Comparison of ENCODE assay signal across 11 cellular contexts in genomic region chr1:41152622-41153044, GRCh38.
DNase-seq lines count a peak whose midpoint lies in the region; ATAC-seq and TF ChIP-seq lines count a peak whose summit lies in the region.
"Had no signal": no experiment of that assay in that cellular context is flagged by ENCODE, and none has a peak within 500 bp of the region (broad histone marks: within the 10 kb centered on the region; RNA-seq: fewer than 3 reads in every experiment).

No MANE protein-coding gene starts in this region.

- H3K9ac ChIP-seq in PC-3 (ENCODE audit: low read length): peak overlapping the region; percentile 21; the same call in 1 of the 2 replicates

- no peaks in the 10 kb centered on the region for H4K20me1 ChIP-seq in PC-3 (ENCODE audit: low read length)

- no TSS peak for BruUV-seq in A673 (replicated peaks; lab: Mats Ljungman, UMichigan)
- BruUV-seq in PC-3 (replicated peaks; lab: Mats Ljungman, UMichigan): no TSS peak

- H3K9me3 Mint-ChIP-seq in natural killer cell treated with Interleukin-12 subunit alpha and Interleukin-12 subunit beta and Interleukin-15 and Interleukin-18, amount 100 ng/mL, for 72 hours: no peaks in the 10 kb centered on the region

- H3K27me3 ChIP-seq in A673 (replicated peaks; ENCODE audit: insufficient read depth, low read depth, low read length, poor library complexity) (no peaks in the 10 kb centered on the region), PC-3 (ENCODE audit: low read length) (no peaks in the 10 kb centered on the region), esophagus squamous epithelium (no peaks in the 10 kb centered on the region)

- H3K27me3 Mint-ChIP-seq in natural killer cell treated with Interleukin-12 subunit alpha and Interleukin-12 subunit beta and Interleukin-15 and Interleukin-18, amount 100 ng/mL, for 72 hours: no peaks in the 10 kb centered on the region
- H3K27me3 Mint-ChIP-seq: B cell, brain had no signal

- WGBS in esophagus squamous epithelium, 2 donors: 7 to 32% methylated on average over 1 of the region's 1 CpG

- CTCF ChIA-PET in A673 (lab: Charles Lee): no interaction called here
- CTCF ChIA-PET in PC-3 (lab: Charles Lee): no interaction called here

- H3K4me3 Mint-ChIP-seq in natural killer cell treated with Interleukin-12 subunit alpha and Interleukin-12 subunit beta and Interleukin-15 and Interleukin-18, amount 100 ng/mL, for 72 hours: no peak overlapping the region
- H3K4me3 Mint-ChIP-seq: B cell, brain had no signal

- peaks cover 19% of the 10 kb centered on the region for H3F3A ChIP-seq in PC-3 (ENCODE audit: low read length, unreplicated experiment)

- H3K4me1 ChIP-seq in A673 (ENCODE audit: insufficient read depth, low read length, poor library complexity, severe bottlenecking) (peaks cover 13% of the 10 kb centered on the region), PC-3 (ENCODE audit: insufficient read depth, low read length) (peaks cover 56% of the 10 kb centered on the region), esophagus squamous epithelium (peaks cover 9 to 24% (median 10%) of the 10 kb centered on the region in 3 donors), mucosa of descending colon (ENCODE audit: low read depth) (peaks cover 8% of the 10 kb centered on the region)

- peak; percentile 49 for DNase-seq in A673 (ENCODE audit: low spot score)
- peak; percentile 96 for DNase-seq in PC-3
- DNase-seq in esophagus squamous epithelium (lab: John Stamatoyannopoulos, UW): no peak
- no peak for DNase-seq in mucosa of descending colon
- no peak for DNase-seq in OCI-M2 (lab: John Stamatoyannopoulos, UW; ENCODE audit: unreplicated experiment)
- no peak for DNase-seq in natural killer cell treated with Interleukin-12 subunit alpha and Interleukin-12 subunit beta and Interleukin-15 and Interleukin-18, amount 100 ng/mL, for 72 hours (ENCODE audit: low spot score)
- no peak for DNase-seq in stimulated activated naive CD4-positive, alpha-beta T cell treated with Interleukin-2 at 50 U/mL for 16 hours (lab: John Stamatoyannopoulos, UW)
- DNase-seq: GOT3 had no signal

- H3K4me1 Mint-ChIP-seq in natural killer cell treated with Interleukin-12 subunit alpha and Interleukin-12 subunit beta and Interleukin-15 and Interleukin-18, amount 100 ng/mL, for 72 hours (ENCODE audit: low read depth in 2 of 2): no peaks in the 10 kb centered on the region
- H3K4me1 Mint-ChIP-seq: B cell, brain had no signal

- H3K79me2 ChIP-seq in PC-3 (ENCODE audit: low read length): no peaks in the 10 kb centered on the region

- TF ChIP-seq CTCF in A673 (conservative IDR thresholded peaks at IDR 0.05; ENCODE audit: low read depth, low read length): no peak
- TF ChIP-seq CTCF in PC-3 (conservative IDR thresholded peaks at IDR 0.05; ENCODE audit: low read depth, low read length): no peak
- no peak for TF ChIP-seq CTCF in esophagus squamous epithelium (IDR thresholded peaks at IDR 0.05)
- no peak for TF ChIP-seq CTCF in mucosa of descending colon (IDR thresholded peaks at IDR 0.05)

- H3K36me3 ChIP-seq in A673 (ENCODE audit: insufficient read depth, low read length, poor library complexity, severe bottlenecking): peaks cover 11% of the 10 kb centered on the region
- H3K36me3 ChIP-seq in PC-3 (ENCODE audit: low read depth, low read length): peaks cover 17% of the 10 kb centered on the region
- peaks cover 0 to 25% (median 0%) of the 10 kb centered on the region in 3 donors for H3K36me3 ChIP-seq in esophagus squamous epithelium
- H3K36me3 ChIP-seq in mucosa of descending colon (ENCODE audit: low read depth): no peaks in the 10 kb centered on the region

- intact Hi-C loops in A673 (cut with micrococcal nuclease; ENCODE audit: unreplicated experiment): no loop called here
- intact Hi-C loops in PC-3 (cut with micrococcal nuclease): loop anchor here (1.0 kb wide), 1 partner anchor 88 kb away; no protein-coding TSS in a partner anchor
- intact Hi-C loops in esophagus squamous epithelium (cut with DNase I): no loop called here
- intact Hi-C loops in mucosa of descending colon (cut with DNase I, micrococcal nuclease): no loop called here

- no peak for TF ChIP-seq POLR2A in esophagus squamous epithelium (IDR thresholded peaks at IDR 0.05)

- no peak overlapping the region for H3K27ac Mint-ChIP-seq in natural killer cell treated with Interleukin-12 subunit alpha and Interleukin-12 subunit beta and Interleukin-15 and Interleukin-18, amount 100 ng/mL, for 72 hours
- H3K27ac Mint-ChIP-seq: B cell had no signal

- no peak overlapping the region for H3K4me3 ChIP-seq in A673 (ENCODE audit: low read depth, low read length, poor library complexity, severe bottlenecking)
- H3K4me3 ChIP-seq in PC-3 (ENCODE audit: low read length): no peak overlapping the region
- no peak overlapping the region for H3K4me3 ChIP-seq in esophagus squamous epithelium
- no peak overlapping the region for H3K4me3 ChIP-seq in mucosa of descending colon

- H3K27ac ChIP-seq in A673 (ENCODE audit: low read depth, low read length, poor library complexity, severe bottlenecking): peak overlapping the region; percentile 38
- peak overlapping the region; percentile 80 for H3K27ac ChIP-seq in PC-3 (ENCODE audit: low read length)
- peak overlapping the region in 3 of 4 donors; percentile 18 to 69 (median 30) for H3K27ac ChIP-seq in esophagus squamous epithelium

- no peak overlapping the region for H2AFZ ChIP-seq in PC-3 (ENCODE audit: low read length)

- H3K36me3 Mint-ChIP-seq in natural killer cell treated with Interleukin-12 subunit alpha and Interleukin-12 subunit beta and Interleukin-15 and Interleukin-18, amount 100 ng/mL, for 72 hours: peaks cover 9% of the 10 kb centered on the region

- POLR2A ChIA-PET in A673 (lab: Charles Lee; ENCODE audit: low non-redundant PET): no interaction called here
- POLR2A ChIA-PET in PC-3 (lab: Charles Lee; ENCODE audit: unreplicated experiment): no interaction called here

- H3K9me2 ChIP-seq in PC-3 (replicated peaks; ENCODE audit: low read length): no peaks in the 10 kb centered on the region

- H3K9me3 ChIP-seq in A673 (ENCODE audit: low read depth, low read length, poor library complexity, severe bottlenecking) (no peaks in the 10 kb centered on the region), PC-3 (ENCODE audit: low read length) (no peaks in the 10 kb centered on the region), esophagus squamous epithelium (no peaks in the 10 kb centered on the region), mucosa of descending colon (no peaks in the 10 kb centered on the region)

- ATAC-seq in PC-3 (peak; percentile 85), mucosa of descending colon (peak; percentile 68), GM18868 (IDR thresholded peaks at IDR 0.05; ENCODE audit: unreplicated experiment) (no peak)
- no peak for ATAC-seq in natural killer cell treated with Interleukin-12 subunit alpha and Interleukin-12 subunit beta and Interleukin-15 and Interleukin-18, amount 100 ng/mL, for 72 hours

- peak overlapping the region; percentile 65 for H3K4me2 ChIP-seq in PC-3 (ENCODE audit: low read length)

Comparison
In these comparisons a context has a peak if more than half of its experiments do, and no peak if none do; other contexts are left out.
1. DNase-seq: peak in A673 (single experiment) and PC-3 (single experiment); none in esophagus squamous epithelium (single experiment), mucosa of descending colon (0 of 3), OCI-M2 (single experiment), natural killer cell treated with Interleukin-12 subunit alpha and Interleukin-12 subunit beta and Interleukin-15 and Interleukin-18, amount 100 ng/mL, for 72 hours (single experiment) and stimulated activated naive CD4-positive, alpha-beta T cell treated with Interleukin-2 at 50 U/mL for 16 hours (single experiment).
2. H3K27ac ChIP-seq: peak in every context shown above with its lines; median percentile 80 in PC-3; 38 in A673; 30 in esophagus squamous epithelium.
3. ATAC-seq: peak in PC-3 (single experiment) and mucosa of descending colon (single experiment); none in GM18868 (single experiment) and natural killer cell treated with Interleukin-12 subunit alpha and Interleukin-12 subunit beta and Interleukin-15 and Interleukin-18, amount 100 ng/mL, for 72 hours (0 of 2).